Comparison of ENCODE assay signal across 9 cellular contexts in the genomic region with DNA sequence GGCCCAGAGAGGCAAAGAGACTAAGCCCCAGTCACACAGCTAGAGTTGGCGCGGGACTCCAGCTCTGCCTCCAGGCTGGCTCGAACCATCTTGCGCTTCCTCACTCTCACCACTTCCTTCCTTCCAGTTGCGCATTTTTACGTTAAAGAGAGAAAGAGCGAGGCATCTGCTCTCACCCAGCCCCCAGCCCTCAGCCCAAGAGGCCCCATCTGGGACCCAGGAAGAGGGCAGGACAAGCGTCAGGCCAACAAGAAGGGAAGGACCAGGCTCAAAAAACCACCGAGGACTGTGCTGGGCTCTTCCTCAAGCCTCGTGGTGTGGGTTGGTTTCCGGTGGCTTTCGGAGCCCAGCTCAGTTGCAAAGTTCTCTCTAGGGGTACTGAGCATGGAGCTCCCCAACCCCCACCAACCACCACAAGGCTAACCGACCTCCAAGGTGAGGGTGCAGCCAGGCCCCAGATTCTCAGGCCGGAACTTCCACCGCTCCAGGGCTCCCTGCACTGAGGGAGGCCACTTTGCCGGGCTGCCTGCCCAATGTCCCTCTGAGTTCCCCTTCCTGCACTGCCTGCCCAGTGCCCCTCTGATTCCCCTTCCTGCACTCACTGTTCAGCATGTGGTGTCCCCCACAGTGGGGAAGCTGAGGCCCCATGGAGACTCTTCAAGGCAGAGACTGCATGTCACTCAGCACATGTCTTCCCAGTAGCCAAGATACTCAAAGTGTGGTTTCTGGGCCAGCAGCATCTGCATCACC. TPM values are rescaled to one million over a fixed set of nuclear protein-coding genes. Genes with fewer than 3 reads are reported as not detected.
DNase-seq lines count a peak whose midpoint lies in the region; ATAC-seq, FAIRE-seq and TF ChIP-seq lines count a peak whose summit lies in the region.
"Had no signal": no experiment of that assay in that cellular context is flagged by ENCODE, and none has a peak within 500 bp of the region (broad histone marks: within the 10 kb centered on the region; RNA-seq: fewer than 3 reads in every experiment).

No MANE protein-coding gene starts in this region.

- H2AFZ ChIP-seq in trophoblast cell (ENCODE audit: insufficient read depth, low read length, poor library complexity): no peak overlapping the region

- peak overlapping the region; percentile 96 for H3K27ac Mint-ChIP-seq in activated naive CD4-positive, alpha-beta T cell treated with anti-CD3 and anti-CD28 coated beads, Interleukin-2, amount 50 U/mL, for 24 hours

- H3K23ac ChIP-seq in trophoblast cell (ENCODE audit: low read length): no peak overlapping the region

- H3K9me3 ChIP-seq in pancreas (no peaks in the 10 kb centered on the region), trophoblast cell (ENCODE audit: insufficient read depth, low read depth, low read length) (no peaks in the 10 kb centered on the region)

- no peak overlapping the region for H4K91ac ChIP-seq in trophoblast cell (ENCODE audit: low read depth, low read length)

- no peak overlapping the region for H2AK5ac ChIP-seq in trophoblast cell (ENCODE audit: low read length)

- no peak overlapping the region for H4K12ac ChIP-seq in trophoblast cell (ENCODE audit: low read depth, low read length)

- no peak overlapping the region for H3K4ac ChIP-seq in trophoblast cell (ENCODE audit: low read depth, low read length)

- H3K27ac ChIP-seq in pancreas: peak overlapping the region in 2 of 4 donors; percentile 36 to 41
- H3K27ac ChIP-seq in trophoblast cell (ENCODE audit: low read depth, low read length): no peak overlapping the region
- H3K27ac ChIP-seq: KMS-11 had no signal

- H3K18ac ChIP-seq in trophoblast cell (ENCODE audit: low read length): no peak overlapping the region

- no peak overlapping the region for H3K4me3 ChIP-seq in pancreas
- no peak overlapping the region for H3K4me3 ChIP-seq in trophoblast cell (ENCODE audit: low read depth, low read length)

- no peaks in the 10 kb centered on the region for H3K79me2 ChIP-seq in trophoblast cell (ENCODE audit: control insufficient read depth, insufficient read depth, low read length, poor library complexity)

- H3K27me3 ChIP-seq in pancreas: no peaks in the 10 kb centered on the region
- H3K27me3 ChIP-seq in trophoblast cell (ENCODE audit: insufficient read depth, low read length): no peaks in the 10 kb centered on the region

- 88 to 89% methylated on average over 16 of the region's 16 CpGs for WGBS in pancreas, 2 donors
- no CpG with 5 or more reads among the region's 16 CpGs for WGBS in trophoblast cell (ENCODE audit: extremely low coverage, insufficient coverage, insufficient read length)

- DNase-seq in pancreas: peak in 1 of 6 donors; percentile 52
- DNase-seq in NCI-H345 (lab: John Stamatoyannopoulos, UW): no peak
- no peak for DNase-seq in trophoblast cell
- DNase-seq in activated CD4-positive, CD25-positive, alpha-beta regulatory T cell treated with anti-CD3 and anti-CD28 coated beads, Interleukin-2, amount 50 U/mL, for 72 hours: no peak

- no peak overlapping the region for H3K4me2 ChIP-seq in trophoblast cell (ENCODE audit: low read length)
- H3K4me2 ChIP-seq: KMS-11 had no signal

- intact Hi-C loops in pancreas (cut with DNase I): no loop called here

- TF ChIP-seq CTCF in pancreas (IDR thresholded peaks at IDR 0.05): no peak

- H3K4me1 ChIP-seq in pancreas (no peaks in the 10 kb centered on the region), trophoblast cell (ENCODE audit: control insufficient read depth in 1 of 2, insufficient read depth in 2 of 2, low read length in 2 of 2) (peaks cover 3 to 4% of the 10 kb centered on the region in 2 experiments)

- H3K14ac ChIP-seq in trophoblast cell (ENCODE audit: low read length): no peak overlapping the region

- ATAC-seq in GM19328 (IDR thresholded peaks at IDR 0.05; ENCODE audit: unreplicated experiment) (peak; percentile 52), HG03565 (IDR thresholded peaks at IDR 0.05; ENCODE audit: unreplicated experiment) (peak; percentile 59), pancreas (peak in 3 of 4 donors; percentile 14 to 69 (median 65)), HG02588 (IDR thresholded peaks at IDR 0.05; ENCODE audit: unreplicated experiment) (no peak)

- no peak overlapping the region for H3K9ac ChIP-seq in trophoblast cell (ENCODE audit: low read length)
- H3K9ac ChIP-seq: KMS-11 had no signal

- H3K9me3 Mint-ChIP-seq in activated naive CD4-positive, alpha-beta T cell treated with anti-CD3 and anti-CD28 coated beads, Interleukin-2, amount 50 U/mL, for 24 hours: no peaks in the 10 kb centered on the region

- no peak overlapping the region for H2BK12ac ChIP-seq in trophoblast cell (ENCODE audit: low read length)

- H3K36me3 Mint-ChIP-seq in activated naive CD4-positive, alpha-beta T cell treated with anti-CD3 and anti-CD28 coated beads, Interleukin-2, amount 50 U/mL, for 24 hours: no peaks in the 10 kb centered on the region

- no peak for FAIRE-seq in pancreas (lab: Jason Lieb, UNC)

- H4K8ac ChIP-seq in trophoblast cell (ENCODE audit: low read depth, low read length): no peak overlapping the region

- H2BK120ac ChIP-seq in trophoblast cell (ENCODE audit: insufficient read depth, low read length, poor library complexity): no peak overlapping the region

- no peaks in the 10 kb centered on the region for H3K27me3 Mint-ChIP-seq in activated naive CD4-positive, alpha-beta T cell treated with anti-CD3 and anti-CD28 coated beads, Interleukin-2, amount 50 U/mL, for 24 hours

- H2BK5ac ChIP-seq in trophoblast cell (ENCODE audit: low read depth, low read length, poor library complexity): no peak overlapping the region

- H3K4me3 Mint-ChIP-seq in activated naive CD4-positive, alpha-beta T cell treated with anti-CD3 and anti-CD28 coated beads, Interleukin-2, amount 50 U/mL, for 24 hours: peak overlapping the region; percentile 71

- peaks cover 32% of the 10 kb centered on the region for H3K4me1 Mint-ChIP-seq in activated naive CD4-positive, alpha-beta T cell treated with anti-CD3 and anti-CD28 coated beads, Interleukin-2, amount 50 U/mL, for 24 hours

- H3K79me1 ChIP-seq in trophoblast cell (ENCODE audit: low read length): no peaks in the 10 kb centered on the region

- no peaks in the 10 kb centered on the region for H3K36me3 ChIP-seq in pancreas
- no peaks in the 10 kb centered on the region for H3K36me3 ChIP-seq in trophoblast cell (ENCODE audit: control insufficient read depth in 1 of 2, insufficient read depth in 2 of 2, low read length in 2 of 2)

RNA-seq across cellular contexts. Expression of a gene that starts 35.9 kb away (rescaled TPM):
- total RNA-seq in pancreas: 10 to 100 TPM; 50.3 to 83.2 (median 62.1) TPM
- polyA plus RNA-seq in pancreas: 10 to 100 TPM; 59.0 to 64.7 TPM
- polyA plus RNA-seq in trophoblast cell (2013): 0.25 and 0.31 TPM in 2 replicates
